Comparison of ENCODE assay signal across 8 cellular contexts in the genomic region with DNA sequence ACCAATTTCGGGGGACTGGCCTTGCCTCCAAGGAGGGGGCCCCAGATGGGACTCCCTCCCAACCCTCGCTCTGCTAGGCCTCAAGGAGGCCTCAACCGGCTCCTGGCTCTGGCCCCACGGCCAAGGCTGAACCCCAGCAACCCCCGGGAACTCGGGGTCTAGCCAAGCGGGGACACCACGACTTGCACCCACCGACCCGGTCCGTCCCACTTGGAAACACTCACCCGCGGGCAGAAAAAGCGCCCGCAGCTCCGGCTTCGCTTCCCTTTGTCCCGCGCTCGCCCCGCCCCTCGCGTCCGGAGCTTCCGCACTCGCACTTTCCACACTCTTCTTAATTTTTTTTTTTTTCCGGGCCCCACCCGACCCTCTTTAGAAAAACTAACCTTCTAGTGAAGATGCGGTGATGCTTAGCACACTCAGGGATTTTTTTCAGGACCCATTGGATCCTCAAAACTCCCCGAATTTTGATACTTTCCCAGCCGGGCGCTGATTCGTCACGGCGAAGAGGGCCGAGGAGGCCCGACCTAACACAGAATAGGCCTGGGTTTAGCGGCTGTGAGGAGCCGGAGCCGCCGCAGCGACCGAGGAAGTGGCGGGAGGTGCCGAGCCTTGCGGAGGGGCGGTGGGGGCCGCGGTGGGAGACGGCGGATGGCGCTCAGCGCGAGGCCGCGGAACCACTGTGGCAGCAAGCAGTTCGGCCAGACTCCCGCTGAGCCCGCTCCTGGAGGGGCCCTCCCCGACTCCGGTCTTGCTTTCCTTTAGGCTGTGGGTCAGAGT. TPM values are rescaled to one million over a fixed set of nuclear protein-coding genes. Genes with fewer than 3 reads are reported as not detected.
DNase-seq lines count a peak whose midpoint lies in the region; ATAC-seq and TF ChIP-seq lines count a peak whose summit lies in the region.

A gene (minus strand): TSS at position 270 of the 777 bp plus-strand sequence. CDS start 2,016 bp downstream, outside the sequence.

- CTCF ChIA-PET in A673 (lab: Charles Lee): no interaction called here

- intact Hi-C loops in A673 (cut with micrococcal nuclease; ENCODE audit: unreplicated experiment): no loop called here

- H3K4me3 ChIP-seq in A673 (ENCODE audit: low read depth, low read length, poor library complexity, severe bottlenecking): peak within 1 kb of the TSS; percentile 74
- H3K4me3 ChIP-seq in liver (ENCODE audit: low read depth in 1 of 3, low read length in 3 of 3): peak within 1 kb of the TSS; percentile 75 to 97 (median 90)

- TF ChIP-seq CTCF in A673 (conservative IDR thresholded peaks at IDR 0.05; ENCODE audit: low read depth, low read length) (no peak), liver (IDR thresholded peaks at IDR 0.05; ENCODE audit: low read depth, low read length, missing input control) (no peak)

- POLR2A ChIA-PET in A673 (lab: Charles Lee; ENCODE audit: low non-redundant PET): interaction anchor here (0.6 to 0.8 kb wide), 2 partner anchors 230 to 1041 kb away, joined by 3 read pairs; a partner anchor contains a TSS

- TF ChIP-seq RAD21 in liver (IDR thresholded peaks at IDR 0.05): no peak

- under 1% methylated on average over 61 of the region's 61 CpGs for WGBS in liver

- H3K4me1 ChIP-seq in A673 (ENCODE audit: insufficient read depth, low read length, poor library complexity, severe bottlenecking) (peaks cover 6% of the 10 kb centered on the region), liver (ENCODE audit: control insufficient read depth in 4 of 4, insufficient read depth in 4 of 4, low read length in 3 of 4) (peaks cover 6 to 23% (median 18%) of the 10 kb centered on the region in 4 donors)

- H3K36me3 ChIP-seq in A673 (ENCODE audit: insufficient read depth, low read length, poor library complexity, severe bottlenecking) (peaks cover 22% of the 10 kb centered on the region), liver (ENCODE audit: control insufficient read depth in 4 of 4, insufficient read depth in 3 of 4, low read depth in 1 of 4, low read length in 3 of 4) (peaks cover 0 to 12% (median 5%) of the 10 kb centered on the region in 4 donors)

- H3K27ac ChIP-seq in A673 (ENCODE audit: low read depth, low read length, poor library complexity, severe bottlenecking) (peak within 1 kb of the TSS; percentile 99), liver (ENCODE audit: low read depth in 1 of 2, low read length in 2 of 2) (peak within 1 kb of the TSS; percentile 99 to 100)

- H3K9me3 ChIP-seq in A673 (ENCODE audit: low read depth, low read length, poor library complexity, severe bottlenecking) (no peaks in the 10 kb centered on the region), liver (ENCODE audit: control insufficient read depth in 4 of 4, low read length in 3 of 4) (no peaks in the 10 kb centered on the region)

- DNase-seq in A673 (ENCODE audit: low spot score) (peak; percentile 64), NCI-H526 (lab: John Stamatoyannopoulos, UW) (peak; percentile 74 to 90), dermis microvascular lymphatic vessel endothelial cell (ENCODE audit: low read depth in 2 of 2) (peak; percentile 55 to 82)
- DNase-seq in activated CD4-positive, alpha-beta T cell treated with anti-CD3 and anti-CD28 coated beads, Interleukin-2, amount 50 U/mL, for 48 hours: peak; percentile 68 to 73
- DNase-seq in stimulated activated CD4-positive, alpha-beta T cell treated with anti-CD3 and anti-CD28 coated beads, Interleukin-2, amount 100 ng/mL, for 48 hours: peak; percentile 63 to 64

- H3K9ac ChIP-seq in liver (ENCODE audit: low read depth in 1 of 2, low read length in 2 of 2): peak within 1 kb of the TSS; percentile 95 to 98

- no TSS peak for BruUV-seq in A673 (replicated peaks; lab: Mats Ljungman, UMichigan)

- H3K27me3 ChIP-seq in A673 (replicated peaks; ENCODE audit: insufficient read depth, low read depth, low read length, poor library complexity) (no peaks in the 10 kb centered on the region), liver (ENCODE audit: control insufficient read depth in 4 of 4, insufficient read depth in 4 of 4, low read length in 3 of 4) (no peaks in the 10 kb centered on the region)

- peak; percentile 64 for ATAC-seq in GM18868 (IDR thresholded peaks at IDR 0.05; ENCODE audit: unreplicated experiment)
- ATAC-seq in HG03280 (IDR thresholded peaks at IDR 0.05; ENCODE audit: unreplicated experiment): peak; percentile 56

TF ChIP-seq in liver, 16 proteins besides CTCF, POLR2A, EP300 and RAD21:
- TF ChIP-seq SP1 (IDR thresholded peaks at IDR 0.05): no peak
- TF ChIP-seq NR2F2 (IDR thresholded peaks at IDR 0.05): no peak
- TF ChIP-seq FOXA2 (IDR thresholded peaks at IDR 0.05): no peak
- peak; percentile 46 for TF ChIP-seq TAF1 (conservative IDR thresholded peaks at IDR 0.05)
- TF ChIP-seq, protein P1, sequence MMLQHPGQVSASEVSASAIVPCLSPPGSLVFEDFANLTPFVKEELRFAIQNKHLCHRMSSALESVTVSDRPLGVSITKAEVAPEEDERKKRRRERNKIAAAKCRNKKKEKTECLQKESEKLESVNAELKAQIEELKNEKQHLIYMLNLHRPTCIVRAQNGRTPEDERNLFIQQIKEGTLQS (IDR thresholded peaks at IDR 0.05): no peak
- TF ChIP-seq GABPA (IDR thresholded peaks at IDR 0.05 in 1 of 2, conservative IDR thresholded peaks at IDR 0.05 in 1 of 2): peak; percentile 26 to 27
- TF ChIP-seq, protein P2, sequence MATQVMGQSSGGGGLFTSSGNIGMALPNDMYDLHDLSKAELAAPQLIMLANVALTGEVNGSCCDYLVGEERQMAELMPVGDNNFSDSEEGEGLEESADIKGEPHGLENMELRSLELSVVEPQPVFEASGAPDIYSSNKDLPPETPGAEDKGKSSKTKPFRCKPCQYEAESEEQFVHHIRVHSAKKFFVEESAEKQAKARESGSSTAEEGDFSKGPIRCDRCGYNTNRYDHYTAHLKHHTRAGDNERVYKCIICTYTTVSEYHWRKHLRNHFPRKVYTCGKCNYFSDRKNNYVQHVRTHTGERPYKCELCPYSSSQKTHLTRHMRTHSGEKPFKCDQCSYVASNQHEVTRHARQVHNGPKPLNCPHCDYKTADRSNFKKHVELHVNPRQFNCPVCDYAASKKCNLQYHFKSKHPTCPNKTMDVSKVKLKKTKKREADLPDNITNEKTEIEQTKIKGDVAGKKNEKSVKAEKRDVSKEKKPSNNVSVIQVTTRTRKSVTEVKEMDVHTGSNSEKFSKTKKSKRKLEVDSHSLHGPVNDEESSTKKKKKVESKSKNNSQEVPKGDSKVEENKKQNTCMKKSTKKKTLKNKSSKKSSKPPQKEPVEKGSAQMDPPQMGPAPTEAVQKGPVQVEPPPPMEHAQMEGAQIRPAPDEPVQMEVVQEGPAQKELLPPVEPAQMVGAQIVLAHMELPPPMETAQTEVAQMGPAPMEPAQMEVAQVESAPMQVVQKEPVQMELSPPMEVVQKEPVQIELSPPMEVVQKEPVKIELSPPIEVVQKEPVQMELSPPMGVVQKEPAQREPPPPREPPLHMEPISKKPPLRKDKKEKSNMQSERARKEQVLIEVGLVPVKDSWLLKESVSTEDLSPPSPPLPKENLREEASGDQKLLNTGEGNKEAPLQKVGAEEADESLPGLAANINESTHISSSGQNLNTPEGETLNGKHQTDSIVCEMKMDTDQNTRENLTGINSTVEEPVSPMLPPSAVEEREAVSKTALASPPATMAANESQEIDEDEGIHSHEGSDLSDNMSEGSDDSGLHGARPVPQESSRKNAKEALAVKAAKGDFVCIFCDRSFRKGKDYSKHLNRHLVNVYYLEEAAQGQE (IDR thresholded peaks at IDR 0.05): peak; percentile 15
- TF ChIP-seq HNF4G (IDR thresholded peaks at IDR 0.05): no peak
- no peak for TF ChIP-seq HNF4A (conservative IDR thresholded peaks at IDR 0.05)
- no peak for TF ChIP-seq YY1 (IDR thresholded peaks at IDR 0.05)
- TF ChIP-seq, protein P3, sequence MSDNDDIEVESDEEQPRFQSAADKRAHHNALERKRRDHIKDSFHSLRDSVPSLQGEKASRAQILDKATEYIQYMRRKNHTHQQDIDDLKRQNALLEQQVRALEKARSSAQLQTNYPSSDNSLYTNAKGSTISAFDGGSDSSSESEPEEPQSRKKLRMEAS (IDR thresholded peaks at IDR 0.05): no peak
- TF ChIP-seq, protein P4, sequence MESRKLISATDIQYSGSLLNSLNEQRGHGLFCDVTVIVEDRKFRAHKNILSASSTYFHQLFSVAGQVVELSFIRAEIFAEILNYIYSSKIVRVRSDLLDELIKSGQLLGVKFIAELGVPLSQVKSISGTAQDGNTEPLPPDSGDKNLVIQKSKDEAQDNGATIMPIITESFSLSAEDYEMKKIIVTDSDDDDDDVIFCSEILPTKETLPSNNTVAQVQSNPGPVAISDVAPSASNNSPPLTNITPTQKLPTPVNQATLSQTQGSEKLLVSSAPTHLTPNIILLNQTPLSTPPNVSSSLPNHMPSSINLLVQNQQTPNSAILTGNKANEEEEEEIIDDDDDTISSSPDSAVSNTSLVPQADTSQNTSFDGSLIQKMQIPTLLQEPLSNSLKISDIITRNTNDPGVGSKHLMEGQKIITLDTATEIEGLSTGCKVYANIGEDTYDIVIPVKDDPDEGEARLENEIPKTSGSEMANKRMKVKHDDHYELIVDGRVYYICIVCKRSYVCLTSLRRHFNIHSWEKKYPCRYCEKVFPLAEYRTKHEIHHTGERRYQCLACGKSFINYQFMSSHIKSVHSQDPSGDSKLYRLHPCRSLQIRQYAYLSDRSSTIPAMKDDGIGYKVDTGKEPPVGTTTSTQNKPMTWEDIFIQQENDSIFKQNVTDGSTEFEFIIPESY (IDR thresholded peaks at IDR 0.05): peak; percentile 25
- no peak for TF ChIP-seq JUND (IDR thresholded peaks at IDR 0.05)
- TF ChIP-seq EGR1 (IDR thresholded peaks at IDR 0.05; ENCODE audit: low read depth in 2 of 2): no peak
- no peak for TF ChIP-seq FOXA1 (IDR thresholded peaks at IDR 0.05)
- TF ChIP-seq RXRA (IDR thresholded peaks at IDR 0.05): no peak

RNA-seq across cellular contexts. Expression of the gene that starts here (rescaled TPM):
- total RNA-seq in A673 (2021): 91.4 and 108 TPM in 2 replicates
- total RNA-seq in dermis microvascular lymphatic vessel endothelial cell: 61.1 and 63.3 TPM in 2 replicates
- 10 to 100 TPM; 33.8 to 38.9 TPM for total RNA-seq in liver
- polyA plus RNA-seq in liver: 10 to 100 TPM; 25.0 to 40.8 TPM

Comparison
In these comparisons a context has a peak if more than half of its experiments do, and no peak if none do; other contexts are left out.
1. Peak in every context shown above with its lines: DNase-seq, ATAC-seq, H3K4me3 ChIP-seq and H3K27ac ChIP-seq.